In the genomic region with DNA sequence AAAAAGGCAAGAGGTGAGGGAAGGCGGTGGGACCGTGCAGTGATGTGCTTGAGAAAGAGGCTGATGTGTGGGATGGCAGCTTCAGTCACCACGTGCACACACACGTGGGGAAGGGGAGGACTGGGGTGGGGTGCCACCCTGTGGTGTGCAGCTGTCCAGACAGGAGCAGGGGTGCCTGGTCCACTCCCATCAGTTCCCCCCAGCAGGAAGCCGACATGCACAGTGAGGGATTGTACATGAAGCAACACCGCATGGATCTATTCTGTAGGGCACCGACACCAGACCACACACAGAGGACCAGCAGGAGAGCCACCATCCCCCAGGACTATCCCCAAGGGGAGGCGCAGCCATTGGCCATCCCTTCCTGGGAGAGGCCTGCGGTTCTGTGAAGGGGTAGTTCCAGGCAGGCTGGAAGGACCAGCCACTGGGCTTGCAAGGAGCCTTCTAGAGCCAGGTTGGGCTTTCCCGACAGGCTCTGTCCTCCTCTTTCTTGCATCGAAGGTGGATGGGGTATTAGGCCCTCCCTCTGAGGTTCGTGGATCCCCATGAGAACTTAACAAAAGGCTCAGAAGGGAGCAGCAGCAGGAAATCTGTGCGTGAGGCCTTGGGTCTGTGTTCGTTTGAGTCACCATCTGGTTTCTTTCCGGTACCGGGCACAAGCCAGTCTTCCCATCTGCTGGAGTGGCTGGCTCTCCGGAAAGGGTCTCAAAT, we compare ENCODE assay signal across 8 cellular contexts. TPM values are rescaled to one million over a fixed set of nuclear protein-coding genes. Genes with fewer than 3 reads are reported as not detected.
A peak's percentile ranks its signal among the peaks of the same experiment; 100 is the strongest.
DNase-seq lines count a peak whose midpoint lies in the region; ATAC-seq, FAIRE-seq and TF ChIP-seq lines count a peak whose summit lies in the region.

No MANE protein-coding gene starts in this region.

- no peak overlapping the region for H3K4me3 Mint-ChIP-seq in stimulated activated memory B cell treated with anti-CD40 and anti-IgM and Interleukin-4, amounts not matched to agents 10 μg/mL and 1 μg/mL and 100 μg/mL, for 72 hours

- H3K27me3 ChIP-seq in skeletal muscle tissue (ENCODE audit: control insufficient read depth in 3 of 3, insufficient read depth in 3 of 3, low read length in 3 of 3) = no peaks in the 10 kb centered on the region
- H3K27me3 ChIP-seq in small intestine (ENCODE audit: control insufficient read depth in 2 of 2, insufficient read depth in 2 of 2, low read length in 2 of 2) = no peaks in the 10 kb centered on the region

- peak overlapping the region in 1 of 3 donors; percentile 45 for H3K9ac ChIP-seq in skeletal muscle tissue (ENCODE audit: low read depth in 1 of 3, low read length in 3 of 3)

- no peak overlapping the region for H3K27ac Mint-ChIP-seq in stimulated activated memory B cell treated with anti-CD40 and anti-IgM and Interleukin-4, amounts not matched to agents 10 μg/mL and 1 μg/mL and 100 μg/mL, for 72 hours

- H3K4me1 ChIP-seq in skeletal muscle tissue (ENCODE audit: control insufficient read depth in 3 of 3, insufficient read depth in 3 of 3, low read length in 3 of 3) (peaks cover 44 to 56% (median 51%) of the 10 kb centered on the region in 3 donors), small intestine (ENCODE audit: control insufficient read depth in 2 of 2, insufficient read depth in 1 of 2, low read depth in 1 of 2, low read length in 1 of 2) (peaks cover 0 to 4% of the 10 kb centered on the region in 2 donors)

- peaks cover 28% of the 10 kb centered on the region for H3K4me1 Mint-ChIP-seq in stimulated activated memory B cell treated with anti-CD40 and anti-IgM and Interleukin-4, amounts not matched to agents 10 μg/mL and 1 μg/mL and 100 μg/mL, for 72 hours

- 67 to 71% (median 67%) methylated on average over 17 of the region's 17 CpGs for WGBS in small intestine, 3 donors

- H3K4me3 ChIP-seq in fibroblast of the aortic adventitia (ENCODE audit: low read depth, low read length) (no peak overlapping the region), skeletal muscle tissue (ENCODE audit: low read length in 3 of 3) (no peak overlapping the region), small intestine (ENCODE audit: low read depth in 1 of 2, low read length in 2 of 2) (no peak overlapping the region)

- H3K36me3 Mint-ChIP-seq in stimulated activated memory B cell treated with anti-CD40 and anti-IgM and Interleukin-4, amounts not matched to agents 10 μg/mL and 1 μg/mL and 100 μg/mL, for 72 hours = no peaks in the 10 kb centered on the region

- no peaks in the 10 kb centered on the region for H3K9me3 ChIP-seq in skeletal muscle tissue (ENCODE audit: control insufficient read depth in 3 of 3, low read length in 3 of 3)
- H3K9me3 ChIP-seq in small intestine (ENCODE audit: control insufficient read depth, low read depth) = no peaks in the 10 kb centered on the region

- ATAC-seq in stimulated activated memory B cell treated with anti-CD40 and anti-IgM and Interleukin-4, amounts not matched to agents 10 μg/mL and 1 μg/mL and 100 μg/mL, for 72 hours = no peak

- peak in 2 of 3 experiments; percentile 38 to 48 for DNase-seq in NCI-H1417 (lab: John Stamatoyannopoulos, UW)
- no peak for DNase-seq in NCI-H1417 treated with DMSO at 0.1 percent for 48 hours (lab: John Stamatoyannopoulos, UW)
- peak; percentile 76 for DNase-seq in NCI-H82 (lab: John Stamatoyannopoulos, UW)
- DNase-seq in fibroblast of the aortic adventitia (ENCODE audit: low read depth) = peak; percentile 56
- no peak for DNase-seq in putamen (ENCODE audit: low spot score)
- DNase-seq in small intestine = no peak

- H3K27ac ChIP-seq in skeletal muscle tissue (ENCODE audit: low read depth, low read length) = peak overlapping the region; percentile 11
- H3K27ac ChIP-seq in small intestine (ENCODE audit: low read depth in 1 of 2, low read length in 1 of 2) = no peak overlapping the region

- H3K9me3 Mint-ChIP-seq in stimulated activated memory B cell treated with anti-CD40 and anti-IgM and Interleukin-4, amounts not matched to agents 10 μg/mL and 1 μg/mL and 100 μg/mL, for 72 hours = no peaks in the 10 kb centered on the region

- TF ChIP-seq CTCF in fibroblast of the aortic adventitia (IDR thresholded peaks at IDR 0.05; ENCODE audit: insufficient read depth, low read length) = no peak

- FAIRE-seq in small intestine (lab: Jason Lieb, UNC) = no peak

- H3K36me3 ChIP-seq in skeletal muscle tissue (ENCODE audit: control insufficient read depth in 3 of 3, insufficient read depth in 3 of 3, low read length in 3 of 3) = peaks cover 41 to 61% (median 41%) of the 10 kb centered on the region in 3 donors
- no peaks in the 10 kb centered on the region for H3K36me3 ChIP-seq in small intestine (ENCODE audit: control insufficient read depth in 2 of 2, insufficient read depth in 2 of 2, low read length in 2 of 2)

- peaks cover 41% of the 10 kb centered on the region for H3K27me3 Mint-ChIP-seq in stimulated activated memory B cell treated with anti-CD40 and anti-IgM and Interleukin-4, amounts not matched to agents 10 μg/mL and 1 μg/mL and 100 μg/mL, for 72 hours

RNA-seq across cellular contexts. Expression of a gene that starts 59.7 kb away (rescaled TPM):
- total RNA-seq in fibroblast of the aortic adventitia (ENCODE audit: low replicate concordance) = 8.2 and 9.0 TPM in 2 replicates
- 16.7 TPM for total RNA-seq in skeletal muscle tissue
- polyA plus RNA-seq in small intestine = 10 to 100 TPM; 12.7 to 18.6 (median 15.6) TPM

Comparison
In these comparisons a context has a peak if more than half of its experiments do, and no peak if none do; other contexts are left out.
1. DNase-seq: peak in NCI-H1417 (2 of 3), NCI-H82 (single experiment) and fibroblast of the aortic adventitia (single experiment); none in NCI-H1417 treated with DMSO at 0.1 percent for 48 hours (single experiment), putamen (single experiment) and small intestine (single experiment).